Comparison of ENCODE assay signal across 8 cellular contexts in the genomic region with DNA sequence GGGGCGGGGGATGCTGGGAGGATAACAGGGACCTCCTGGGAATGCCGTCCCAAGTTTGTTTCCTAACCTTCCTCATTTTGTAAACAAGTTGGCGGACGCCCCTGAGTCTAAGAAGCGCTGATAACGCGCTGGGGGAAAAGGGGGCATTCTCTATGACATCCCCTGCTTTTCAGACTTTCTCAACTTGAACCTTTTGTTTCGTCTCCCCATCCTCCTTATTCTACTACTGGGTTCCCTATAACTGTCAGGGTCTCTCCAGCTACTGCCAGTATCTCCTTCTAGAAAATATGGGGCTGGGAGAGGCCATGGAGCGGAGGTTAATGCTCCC. TPM values are rescaled to one million over a fixed set of nuclear protein-coding genes. Genes with fewer than 3 reads are reported as not detected.
DNase-seq lines count a peak whose midpoint lies in the region; ATAC-seq, FAIRE-seq and TF ChIP-seq lines count a peak whose summit lies in the region.

No MANE protein-coding gene starts in this region.

- H3K9me2 ChIP-seq in HCT116 (ENCODE audit: insufficient read depth), result no peaks in the 10 kb centered on the region

- no peaks in the 10 kb centered on the region for H3K27me3 ChIP-seq in HCT116 (ENCODE audit: insufficient read depth, low read length)
- 0 out of 2 replicates have a peak, but pooled peaks cover 2% of the 10 kb centered on the region for H3K27me3 ChIP-seq in iPS DF 6.9 (ENCODE audit: control insufficient read depth, insufficient read depth, low read length)
- no peaks in the 10 kb centered on the region for H3K27me3 ChIP-seq in small intestine (ENCODE audit: control insufficient read depth in 2 of 2, insufficient read depth in 2 of 2, low read length in 2 of 2)

- ATAC-seq in HCT116, result no peak
- no peak for ATAC-seq in activated CD8-positive, alpha-beta T cell treated with anti-CD3 and anti-CD28 coated beads, Interleukin-2, amount 10 ng/mL, durations not matched to agents 7 days and 5 days

- peak overlapping the region; percentile 76 for H3K4me3 Mint-ChIP-seq in activated CD8-positive, alpha-beta T cell treated with anti-CD3 and anti-CD28 coated beads, Interleukin-2, amount 10 ng/mL, durations not matched to agents 7 days and 5 days

- H3K9me3 ChIP-seq in HCT116 (ENCODE audit: control insufficient read depth in 1 of 2, insufficient read depth in 1 of 2, low read depth in 1 of 2, low read length in 2 of 2) (no peaks in the 10 kb centered on the region), iPS DF 6.9 (ENCODE audit: control insufficient read depth, insufficient read depth, low read length) (no peaks in the 10 kb centered on the region), small intestine (ENCODE audit: control insufficient read depth, low read depth) (no peaks in the 10 kb centered on the region)

- H3K4me1 ChIP-seq in HCT116 (ENCODE audit: control insufficient read depth in 1 of 2, insufficient read depth in 2 of 2, low read length in 2 of 2) (peaks cover 19 to 25% of the 10 kb centered on the region in 2 experiments), iPS DF 6.9 (ENCODE audit: control insufficient read depth, insufficient read depth, low read length) (peaks cover 3% of the 10 kb centered on the region), small intestine (ENCODE audit: control insufficient read depth in 2 of 2, insufficient read depth in 1 of 2, low read depth in 1 of 2, low read length in 1 of 2) (no peaks in the 10 kb centered on the region)

- no peak overlapping the region; the same call in 1 of the 2 replicates for H3K27ac ChIP-seq in HCT116 (ENCODE audit: low read depth, low read length)
- H3K27ac ChIP-seq in iPS DF 6.9 (ENCODE audit: low read length), result no peak overlapping the region
- peak overlapping the region in 1 of 2 donors; percentile 72 for H3K27ac ChIP-seq in small intestine (ENCODE audit: low read depth in 1 of 2, low read length in 1 of 2)

- TSS peak; percentile 47 for BruUV-seq in HCT116 (replicated peaks; lab: Mats Ljungman, UMichigan)

- H3K36me3 ChIP-seq in HCT116 (ENCODE audit: control insufficient read depth in 1 of 2, insufficient read depth in 2 of 2, low read length in 2 of 2), result no peaks in the 10 kb centered on the region
- H3K36me3 ChIP-seq in iPS DF 6.9 (ENCODE audit: control insufficient read depth, insufficient read depth, low read length), result no peaks in the 10 kb centered on the region
- H3K36me3 ChIP-seq in small intestine (ENCODE audit: control insufficient read depth in 2 of 2, insufficient read depth in 2 of 2, low read length in 2 of 2), result no peaks in the 10 kb centered on the region

- H3K36me3 Mint-ChIP-seq in activated CD8-positive, alpha-beta T cell treated with anti-CD3 and anti-CD28 coated beads, Interleukin-2, amount 10 ng/mL, durations not matched to agents 7 days and 5 days (ENCODE audit: low read depth), result no peaks in the 10 kb centered on the region

- peak overlapping the region; percentile 63 for H3K9ac ChIP-seq in HCT116 (ENCODE audit: low read length)

- no peak for TF ChIP-seq CTCF in HCT116 (IDR thresholded peaks at IDR 0.05 in 2 of 3, conservative IDR thresholded peaks at IDR 0.05 in 1 of 3; ENCODE audit: borderline replicate concordance in 1 of 3, insufficient read depth in 1 of 3, low read depth in 2 of 3, low read length in 2 of 3)

- CTCF ChIA-PET in HCT116 (lab: Charles Lee), result interaction anchor here (1.3 kb wide), 1 partner anchor 23 kb away, joined by 3 read pairs; no protein-coding TSS in a partner anchor
- CTCF ChIA-PET in activated CD8-positive, alpha-beta T cell treated with anti-CD3 and anti-CD28 coated beads, Interleukin-2, amount 10 ng/mL, durations not matched to agents 7 days and 5 days (lab: Charles Lee), result interaction anchor here (2.0 kb wide), 1 partner anchor 32 kb away, joined by 8 read pairs; no protein-coding TSS in a partner anchor

- no peak for TF ChIP-seq POLR2A in HCT116 (IDR thresholded peaks at IDR 0.05; ENCODE audit: borderline replicate concordance, extremely low read depth, insufficient read depth, insufficient read length)

- H3K27ac Mint-ChIP-seq in activated CD8-positive, alpha-beta T cell treated with anti-CD3 and anti-CD28 coated beads, Interleukin-2, amount 10 ng/mL, durations not matched to agents 7 days and 5 days, result peak overlapping the region; percentile 37

- H2AFZ ChIP-seq in HCT116 (ENCODE audit: low read depth, low read length, poor library complexity, severe bottlenecking), result no peak overlapping the region

- intact Hi-C loops in HCT116 (cut with micrococcal nuclease), result no loop called here

- H3K9me3 Mint-ChIP-seq in activated CD8-positive, alpha-beta T cell treated with anti-CD3 and anti-CD28 coated beads, Interleukin-2, amount 10 ng/mL, durations not matched to agents 7 days and 5 days (ENCODE audit: insufficient read depth), result no peaks in the 10 kb centered on the region

- H3K27me3 Mint-ChIP-seq in activated CD8-positive, alpha-beta T cell treated with anti-CD3 and anti-CD28 coated beads, Interleukin-2, amount 10 ng/mL, durations not matched to agents 7 days and 5 days (ENCODE audit: low read depth), result peaks cover 18% of the 10 kb centered on the region

- TF ChIP-seq RAD21 in HCT116 (IDR thresholded peaks at IDR 0.05; ENCODE audit: low read depth), result no peak

- no peaks in the 10 kb centered on the region for H4K20me1 ChIP-seq in HCT116 (ENCODE audit: insufficient read depth)

- FAIRE-seq in small intestine (lab: Jason Lieb, UNC), result no peak

- H3K4me1 Mint-ChIP-seq in activated CD8-positive, alpha-beta T cell treated with anti-CD3 and anti-CD28 coated beads, Interleukin-2, amount 10 ng/mL, durations not matched to agents 7 days and 5 days (ENCODE audit: low read depth), result peaks cover 10% of the 10 kb centered on the region

- H3K4me2 ChIP-seq in HCT116 (ENCODE audit: low read length), result peak overlapping the region; percentile 94

- RAD21 ChIA-PET in HCT116 (lab: Charles Lee; ENCODE audit: low non-redundant PET in 1 of 2, low total read pairs in 2 of 2, uncharacterized antibody in 2 of 2, unreplicated experiment in 2 of 2), result no interaction called here

- WGBS in iPS DF 6.9 (ENCODE audit: insufficient coverage, insufficient read length), result no CpG with 5 or more reads among the region's 9 CpGs
- 11 to 15% (median 13%) methylated on average over 7 to 9 of the region's 9 CpGs for WGBS in small intestine, 3 donors

- DNase-seq in HCT116 (ENCODE audit: low read depth, low spot score) (no peak), iPS DF 6.9 (ENCODE audit: low read depth, low spot score) (no peak), small intestine (no peak), T-helper 9 cell (no peak), NCI-H128 (lab: John Stamatoyannopoulos, UW; ENCODE audit: unreplicated experiment) (no peak), islet precursor cell (no peak), germinal center (ENCODE audit: low spot score) (no peak)
- no peak for DNase-seq in activated CD8-positive, alpha-beta T cell treated with anti-CD3 and anti-CD28 coated beads, Interleukin-2, amount 10 ng/mL, durations not matched to agents 7 days and 5 days

- POLR2A ChIA-PET in HCT116 (lab: Charles Lee), result no interaction called here
- POLR2A ChIA-PET in activated CD8-positive, alpha-beta T cell treated with anti-CD3 and anti-CD28 coated beads, Interleukin-2, amount 10 ng/mL, durations not matched to agents 7 days and 5 days (lab: Charles Lee), result no interaction called here

- H3K4me3 ChIP-seq in HCT116 (replicated peaks in 1 of 2; ENCODE audit: low read depth in 1 of 2, low read length in 2 of 2) (peak overlapping the region; percentile 47 to 65), iPS DF 6.9 (ENCODE audit: low read length) (peak overlapping the region; percentile 86; the same call in 1 of the 2 replicates), small intestine (ENCODE audit: low read depth in 1 of 2, low read length in 2 of 2) (peak overlapping the region; percentile 69 to 84)

- H3K79me2 ChIP-seq in HCT116 (ENCODE audit: insufficient read depth, low read length), result no peaks in the 10 kb centered on the region

TF ChIP-seq in HCT116, 20 proteins besides CTCF, POLR2A, EP300 and RAD21:
- TF ChIP-seq ZNF274 (IDR thresholded peaks at IDR 0.05; ENCODE audit: low read depth, low read length), result no peak
- TF ChIP-seq CEBPB (IDR thresholded peaks at IDR 0.05; ENCODE audit: low read depth), result no peak
- no peak for TF ChIP-seq CBX3 (IDR thresholded peaks at IDR 0.05; ENCODE audit: low read depth)
- TF ChIP-seq JUND (IDR thresholded peaks at IDR 0.05), result no peak
- TF ChIP-seq, protein P1, sequence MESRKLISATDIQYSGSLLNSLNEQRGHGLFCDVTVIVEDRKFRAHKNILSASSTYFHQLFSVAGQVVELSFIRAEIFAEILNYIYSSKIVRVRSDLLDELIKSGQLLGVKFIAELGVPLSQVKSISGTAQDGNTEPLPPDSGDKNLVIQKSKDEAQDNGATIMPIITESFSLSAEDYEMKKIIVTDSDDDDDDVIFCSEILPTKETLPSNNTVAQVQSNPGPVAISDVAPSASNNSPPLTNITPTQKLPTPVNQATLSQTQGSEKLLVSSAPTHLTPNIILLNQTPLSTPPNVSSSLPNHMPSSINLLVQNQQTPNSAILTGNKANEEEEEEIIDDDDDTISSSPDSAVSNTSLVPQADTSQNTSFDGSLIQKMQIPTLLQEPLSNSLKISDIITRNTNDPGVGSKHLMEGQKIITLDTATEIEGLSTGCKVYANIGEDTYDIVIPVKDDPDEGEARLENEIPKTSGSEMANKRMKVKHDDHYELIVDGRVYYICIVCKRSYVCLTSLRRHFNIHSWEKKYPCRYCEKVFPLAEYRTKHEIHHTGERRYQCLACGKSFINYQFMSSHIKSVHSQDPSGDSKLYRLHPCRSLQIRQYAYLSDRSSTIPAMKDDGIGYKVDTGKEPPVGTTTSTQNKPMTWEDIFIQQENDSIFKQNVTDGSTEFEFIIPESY (IDR thresholded peaks at IDR 0.05; ENCODE audit: extremely low read depth, insufficient replicate concordance, low read length), result no peak
- no peak for TF ChIP-seq SP1 (IDR thresholded peaks at IDR 0.05; ENCODE audit: low read depth)
- no peak for TF ChIP-seq POLR2AphosphoS5 (IDR thresholded peaks at IDR 0.05; ENCODE audit: low read depth, low read length)
- no peak for TF ChIP-seq EZH2 (IDR thresholded peaks at IDR 0.05)
- no peak for TF ChIP-seq ZFX (IDR thresholded peaks at IDR 0.05)
- TF ChIP-seq, protein P2, sequence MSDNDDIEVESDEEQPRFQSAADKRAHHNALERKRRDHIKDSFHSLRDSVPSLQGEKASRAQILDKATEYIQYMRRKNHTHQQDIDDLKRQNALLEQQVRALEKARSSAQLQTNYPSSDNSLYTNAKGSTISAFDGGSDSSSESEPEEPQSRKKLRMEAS (IDR thresholded peaks at IDR 0.05), result no peak

RNA-seq across cellular contexts. Expression of gene TMEM86A, which starts 0.7 kb away (rescaled TPM):
- total RNA-seq in HCT116 (2021; ENCODE audit: unreplicated experiment), result 2.0 TPM
- 0.71 and 1.1 TPM in 2 replicates for polyA plus RNA-seq in HCT116 (2012)
- under 1 TPM; 0.26 to 0.52 TPM for total RNA-seq in activated CD8-positive, alpha-beta T cell treated with anti-CD3 and anti-CD28 coated beads, Interleukin-2, amount 10 ng/mL, durations not matched to agents 7 days and 5 days
- 1 to 10 TPM in 1 of 3 donors, under 1 TPM in 2; 0.22 to 1.3 (median 0.81) TPM for polyA plus RNA-seq in small intestine

RNA-seq across cellular contexts. Expression of gene IGSF22, which starts 26.8 kb away (rescaled TPM):
- total RNA-seq in HCT116 (2021; ENCODE audit: unreplicated experiment), result not detected
- 0.05 and 0.10 TPM in 2 replicates for polyA plus RNA-seq in HCT116 (2012)
- total RNA-seq in activated CD8-positive, alpha-beta T cell treated with anti-CD3 and anti-CD28 coated beads, Interleukin-2, amount 10 ng/mL, durations not matched to agents 7 days and 5 days, result not detected
- polyA plus RNA-seq in small intestine, result under 1 TPM; 0.27 to 0.89 (median 0.49) TPM
